ENCODE assay signal across 1 cellular context in genomic region chr19:47707135-47707925, GRCh38.
A peak's percentile ranks its signal among the peaks of the same experiment; 100 is the strongest.
TF ChIP-seq lines count a peak whose summit lies in the region.

No MANE protein-coding gene starts in this region.

TF ChIP-seq in K562, 482 proteins besides CTCF, POLR2A, EP300 and RAD21 (continued from another document and continues in another):
- TF ChIP-seq, protein P1, sequence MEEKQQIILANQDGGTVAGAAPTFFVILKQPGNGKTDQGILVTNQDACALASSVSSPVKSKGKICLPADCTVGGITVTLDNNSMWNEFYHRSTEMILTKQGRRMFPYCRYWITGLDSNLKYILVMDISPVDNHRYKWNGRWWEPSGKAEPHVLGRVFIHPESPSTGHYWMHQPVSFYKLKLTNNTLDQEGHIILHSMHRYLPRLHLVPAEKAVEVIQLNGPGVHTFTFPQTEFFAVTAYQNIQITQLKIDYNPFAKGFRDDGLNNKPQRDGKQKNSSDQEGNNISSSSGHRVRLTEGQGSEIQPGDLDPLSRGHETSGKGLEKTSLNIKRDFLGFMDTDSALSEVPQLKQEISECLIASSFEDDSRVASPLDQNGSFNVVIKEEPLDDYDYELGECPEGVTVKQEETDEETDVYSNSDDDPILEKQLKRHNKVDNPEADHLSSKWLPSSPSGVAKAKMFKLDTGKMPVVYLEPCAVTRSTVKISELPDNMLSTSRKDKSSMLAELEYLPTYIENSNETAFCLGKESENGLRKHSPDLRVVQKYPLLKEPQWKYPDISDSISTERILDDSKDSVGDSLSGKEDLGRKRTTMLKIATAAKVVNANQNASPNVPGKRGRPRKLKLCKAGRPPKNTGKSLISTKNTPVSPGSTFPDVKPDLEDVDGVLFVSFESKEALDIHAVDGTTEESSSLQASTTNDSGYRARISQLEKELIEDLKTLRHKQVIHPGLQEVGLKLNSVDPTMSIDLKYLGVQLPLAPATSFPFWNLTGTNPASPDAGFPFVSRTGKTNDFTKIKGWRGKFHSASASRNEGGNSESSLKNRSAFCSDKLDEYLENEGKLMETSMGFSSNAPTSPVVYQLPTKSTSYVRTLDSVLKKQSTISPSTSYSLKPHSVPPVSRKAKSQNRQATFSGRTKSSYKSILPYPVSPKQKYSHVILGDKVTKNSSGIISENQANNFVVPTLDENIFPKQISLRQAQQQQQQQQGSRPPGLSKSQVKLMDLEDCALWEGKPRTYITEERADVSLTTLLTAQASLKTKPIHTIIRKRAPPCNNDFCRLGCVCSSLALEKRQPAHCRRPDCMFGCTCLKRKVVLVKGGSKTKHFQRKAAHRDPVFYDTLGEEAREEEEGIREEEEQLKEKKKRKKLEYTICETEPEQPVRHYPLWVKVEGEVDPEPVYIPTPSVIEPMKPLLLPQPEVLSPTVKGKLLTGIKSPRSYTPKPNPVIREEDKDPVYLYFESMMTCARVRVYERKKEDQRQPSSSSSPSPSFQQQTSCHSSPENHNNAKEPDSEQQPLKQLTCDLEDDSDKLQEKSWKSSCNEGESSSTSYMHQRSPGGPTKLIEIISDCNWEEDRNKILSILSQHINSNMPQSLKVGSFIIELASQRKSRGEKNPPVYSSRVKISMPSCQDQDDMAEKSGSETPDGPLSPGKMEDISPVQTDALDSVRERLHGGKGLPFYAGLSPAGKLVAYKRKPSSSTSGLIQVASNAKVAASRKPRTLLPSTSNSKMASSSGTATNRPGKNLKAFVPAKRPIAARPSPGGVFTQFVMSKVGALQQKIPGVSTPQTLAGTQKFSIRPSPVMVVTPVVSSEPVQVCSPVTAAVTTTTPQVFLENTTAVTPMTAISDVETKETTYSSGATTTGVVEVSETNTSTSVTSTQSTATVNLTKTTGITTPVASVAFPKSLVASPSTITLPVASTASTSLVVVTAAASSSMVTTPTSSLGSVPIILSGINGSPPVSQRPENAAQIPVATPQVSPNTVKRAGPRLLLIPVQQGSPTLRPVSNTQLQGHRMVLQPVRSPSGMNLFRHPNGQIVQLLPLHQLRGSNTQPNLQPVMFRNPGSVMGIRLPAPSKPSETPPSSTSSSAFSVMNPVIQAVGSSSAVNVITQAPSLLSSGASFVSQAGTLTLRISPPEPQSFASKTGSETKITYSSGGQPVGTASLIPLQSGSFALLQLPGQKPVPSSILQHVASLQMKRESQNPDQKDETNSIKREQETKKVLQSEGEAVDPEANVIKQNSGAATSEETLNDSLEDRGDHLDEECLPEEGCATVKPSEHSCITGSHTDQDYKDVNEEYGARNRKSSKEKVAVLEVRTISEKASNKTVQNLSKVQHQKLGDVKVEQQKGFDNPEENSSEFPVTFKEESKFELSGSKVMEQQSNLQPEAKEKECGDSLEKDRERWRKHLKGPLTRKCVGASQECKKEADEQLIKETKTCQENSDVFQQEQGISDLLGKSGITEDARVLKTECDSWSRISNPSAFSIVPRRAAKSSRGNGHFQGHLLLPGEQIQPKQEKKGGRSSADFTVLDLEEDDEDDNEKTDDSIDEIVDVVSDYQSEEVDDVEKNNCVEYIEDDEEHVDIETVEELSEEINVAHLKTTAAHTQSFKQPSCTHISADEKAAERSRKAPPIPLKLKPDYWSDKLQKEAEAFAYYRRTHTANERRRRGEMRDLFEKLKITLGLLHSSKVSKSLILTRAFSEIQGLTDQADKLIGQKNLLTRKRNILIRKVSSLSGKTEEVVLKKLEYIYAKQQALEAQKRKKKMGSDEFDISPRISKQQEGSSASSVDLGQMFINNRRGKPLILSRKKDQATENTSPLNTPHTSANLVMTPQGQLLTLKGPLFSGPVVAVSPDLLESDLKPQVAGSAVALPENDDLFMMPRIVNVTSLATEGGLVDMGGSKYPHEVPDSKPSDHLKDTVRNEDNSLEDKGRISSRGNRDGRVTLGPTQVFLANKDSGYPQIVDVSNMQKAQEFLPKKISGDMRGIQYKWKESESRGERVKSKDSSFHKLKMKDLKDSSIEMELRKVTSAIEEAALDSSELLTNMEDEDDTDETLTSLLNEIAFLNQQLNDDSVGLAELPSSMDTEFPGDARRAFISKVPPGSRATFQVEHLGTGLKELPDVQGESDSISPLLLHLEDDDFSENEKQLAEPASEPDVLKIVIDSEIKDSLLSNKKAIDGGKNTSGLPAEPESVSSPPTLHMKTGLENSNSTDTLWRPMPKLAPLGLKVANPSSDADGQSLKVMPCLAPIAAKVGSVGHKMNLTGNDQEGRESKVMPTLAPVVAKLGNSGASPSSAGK (IDR thresholded peaks at IDR 0.05): no peak
- TF ChIP-seq POLR3A (IDR thresholded peaks at IDR 0.05; ENCODE audit: borderline replicate concordance, extremely low read depth, insufficient read depth, insufficient read length) (no peak), CBFA2T2 (conservative IDR thresholded peaks at IDR 0.05) (no peak), NELFE (IDR thresholded peaks at IDR 0.05; ENCODE audit: insufficient read depth, insufficient read length) (no peak), TRIM24 (IDR thresholded peaks at IDR 0.05) (peak in 1 of 2 experiments; percentile 77; a peak in 2 of 4 replicates), ZNF766 (CRISPR knock-in tag; conservative IDR thresholded peaks at IDR 0.05) (no peak), GABPB2 (CRISPR knock-in tag; conservative IDR thresholded peaks at IDR 0.05) (no peak), EWSR1 (IDR thresholded peaks at IDR 0.05; ENCODE audit: borderline replicate concordance, low read depth, partially characterized antibody) (no peak), TARDBP (IDR thresholded peaks at IDR 0.05) (no peak), ZNF584 (CRISPR knock-in tag; IDR thresholded peaks at IDR 0.05; ENCODE audit: low read depth) (no peak), CC2D1A (IDR thresholded peaks at IDR 0.05) (peak; percentile 72; the same call in 1 of the 2 replicates), MAZ (CRISPR knock-in tag; conservative IDR thresholded peaks at IDR 0.05 in 1 of 2, IDR thresholded peaks at IDR 0.05 in 1 of 2) (peak in 1 of 2 experiments; percentile 64; a peak in 2 of 4 replicates), ZNF586 (CRISPR knock-in tag; conservative IDR thresholded peaks at IDR 0.05) (no peak), ZFP30 (CRISPR knock-in tag; IDR thresholded peaks at IDR 0.05; ENCODE audit: borderline replicate concordance) (no peak), EZH2 (IDR thresholded peaks at IDR 0.05; ENCODE audit: borderline replicate concordance, low read depth, low read length) (no peak), NR1H2 (CRISPR knock-in tag; IDR thresholded peaks at IDR 0.05) (no peak), RBM14 (IDR thresholded peaks at IDR 0.05; ENCODE audit: borderline replicate concordance, insufficient read depth, low read depth, low read length) (no peak), ZNF217 (CRISPR knock-in tag; IDR thresholded peaks at IDR 0.05) (no peak), ZFP36 (IDR thresholded peaks at IDR 0.05; ENCODE audit: low read depth, low read length, partially characterized antibody) (peak; percentile 28), DACH1 (IDR thresholded peaks at IDR 0.05; ENCODE audit: partially characterized antibody) (no peak), ZNF445 (CRISPR knock-in tag; IDR thresholded peaks at IDR 0.05; ENCODE audit: low read depth) (no peak), DPF2 (IDR thresholded peaks at IDR 0.05) (no peak), JUN (IDR thresholded peaks at IDR 0.05; ENCODE audit: borderline replicate concordance, low read depth, low read length) (no peak), JUN (CRISPR knock-in tag; IDR thresholded peaks at IDR 0.05; ENCODE audit: borderline replicate concordance) (0 out of 2 replicates have a peak, but pooled peaks have one; percentile 20), NONO (IDR thresholded peaks at IDR 0.05; ENCODE audit: low read depth in 2 of 2, low read length in 1 of 2) (no peak), TFAM (CRISPR knock-in tag; conservative IDR thresholded peaks at IDR 0.05) (no peak), ETV6 (IDR thresholded peaks at IDR 0.05; ENCODE audit: borderline replicate concordance in 1 of 2, low read depth in 2 of 2, low read length in 1 of 2) (no peak), ETV6 (CRISPR knock-in tag; IDR thresholded peaks at IDR 0.05; ENCODE audit: borderline replicate concordance) (no peak), TRIM25 (IDR thresholded peaks at IDR 0.05; ENCODE audit: borderline replicate concordance) (no peak), CHD4 (IDR thresholded peaks at IDR 0.05; ENCODE audit: insufficient read depth, insufficient replicate concordance, low read depth, low read length, poor library complexity, severe bottlenecking) (no peak), ZBTB7A (IDR thresholded peaks at IDR 0.05; ENCODE audit: borderline replicate concordance, control insufficient read depth, low read depth, low read length) (0 out of 2 replicates have a peak, but pooled peaks have one; percentile 32), PCBP1 (IDR thresholded peaks at IDR 0.05; ENCODE audit: low read depth, low read length, poor library complexity, severe bottlenecking) (no peak), ETV1 (tag; conservative IDR thresholded peaks at IDR 0.05; ENCODE audit: low read depth) (0 out of 2 replicates have a peak, but pooled peaks have one; percentile 11), NFRKB (IDR thresholded peaks at IDR 0.05; ENCODE audit: low read depth) (no peak), SUPT5H (IDR thresholded peaks at IDR 0.05) (no peak), GABPB1 (CRISPR knock-in tag; IDR thresholded peaks at IDR 0.05) (peak; percentile 74; the same call in 1 of the 2 replicates), CTBP1 (IDR thresholded peaks at IDR 0.05; ENCODE audit: borderline replicate concordance) (peak; percentile 46; the same call in 1 of the 2 replicates), HCFC1 (IDR thresholded peaks at IDR 0.05; ENCODE audit: low read depth, low read length) (peak; percentile 52; the same call in 1 of the 2 replicates), IRF2 (CRISPR knock-in tag; IDR thresholded peaks at IDR 0.05) (no peak), ELF2 (CRISPR knock-in tag; IDR thresholded peaks at IDR 0.05) (no peak), ILK (tag; IDR thresholded peaks at IDR 0.05; ENCODE audit: borderline replicate concordance, low read depth) (no peak), STAT5B (CRISPR knock-in tag; IDR thresholded peaks at IDR 0.05) (no peak), BHLHE40 (IDR thresholded peaks at IDR 0.05; ENCODE audit: low read length) (no peak), CCAR2 (IDR thresholded peaks at IDR 0.05; ENCODE audit: low read depth, low read length) (no peak), ZNF124 (CRISPR knock-in tag; IDR thresholded peaks at IDR 0.05) (no peak), KAT7 (CRISPR knock-in tag; IDR thresholded peaks at IDR 0.05; ENCODE audit: borderline replicate concordance) (no peak), CHD2 (IDR thresholded peaks at IDR 0.05; ENCODE audit: low read depth, low read length) (no peak), ZNF77 (CRISPR knock-in tag; IDR thresholded peaks at IDR 0.05) (no peak), ATF2 (CRISPR knock-in tag; IDR thresholded peaks at IDR 0.05) (no peak), HNRNPUL1 (IDR thresholded peaks at IDR 0.05; ENCODE audit: low read length) (no peak), TSC22D4 (tag; IDR thresholded peaks at IDR 0.05) (no peak)
- TF ChIP-seq, protein P2, sequence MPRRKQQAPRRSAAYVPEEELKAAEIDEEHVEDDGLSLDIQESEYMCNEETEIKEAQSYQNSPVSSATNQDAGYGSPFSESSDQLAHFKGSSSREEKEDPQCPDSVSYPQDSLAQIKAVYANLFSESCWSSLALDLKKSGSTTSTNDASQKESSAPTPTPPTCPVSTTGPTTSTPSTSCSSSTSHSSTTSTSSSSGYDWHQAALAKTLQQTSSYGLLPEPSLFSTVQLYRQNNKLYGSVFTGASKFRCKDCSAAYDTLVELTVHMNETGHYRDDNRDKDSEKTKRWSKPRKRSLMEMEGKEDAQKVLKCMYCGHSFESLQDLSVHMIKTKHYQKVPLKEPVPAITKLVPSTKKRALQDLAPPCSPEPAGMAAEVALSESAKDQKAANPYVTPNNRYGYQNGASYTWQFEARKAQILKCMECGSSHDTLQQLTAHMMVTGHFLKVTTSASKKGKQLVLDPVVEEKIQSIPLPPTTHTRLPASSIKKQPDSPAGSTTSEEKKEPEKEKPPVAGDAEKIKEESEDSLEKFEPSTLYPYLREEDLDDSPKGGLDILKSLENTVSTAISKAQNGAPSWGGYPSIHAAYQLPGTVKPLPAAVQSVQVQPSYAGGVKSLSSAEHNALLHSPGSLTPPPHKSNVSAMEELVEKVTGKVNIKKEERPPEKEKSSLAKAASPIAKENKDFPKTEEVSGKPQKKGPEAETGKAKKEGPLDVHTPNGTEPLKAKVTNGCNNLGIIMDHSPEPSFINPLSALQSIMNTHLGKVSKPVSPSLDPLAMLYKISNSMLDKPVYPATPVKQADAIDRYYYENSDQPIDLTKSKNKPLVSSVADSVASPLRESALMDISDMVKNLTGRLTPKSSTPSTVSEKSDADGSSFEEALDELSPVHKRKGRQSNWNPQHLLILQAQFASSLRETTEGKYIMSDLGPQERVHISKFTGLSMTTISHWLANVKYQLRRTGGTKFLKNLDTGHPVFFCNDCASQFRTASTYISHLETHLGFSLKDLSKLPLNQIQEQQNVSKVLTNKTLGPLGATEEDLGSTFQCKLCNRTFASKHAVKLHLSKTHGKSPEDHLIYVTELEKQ (CRISPR knock-in tag; IDR thresholded peaks at IDR 0.05): no peak
